36 cellular contexts compared by ENCODE assay signal in the genomic region with DNA sequence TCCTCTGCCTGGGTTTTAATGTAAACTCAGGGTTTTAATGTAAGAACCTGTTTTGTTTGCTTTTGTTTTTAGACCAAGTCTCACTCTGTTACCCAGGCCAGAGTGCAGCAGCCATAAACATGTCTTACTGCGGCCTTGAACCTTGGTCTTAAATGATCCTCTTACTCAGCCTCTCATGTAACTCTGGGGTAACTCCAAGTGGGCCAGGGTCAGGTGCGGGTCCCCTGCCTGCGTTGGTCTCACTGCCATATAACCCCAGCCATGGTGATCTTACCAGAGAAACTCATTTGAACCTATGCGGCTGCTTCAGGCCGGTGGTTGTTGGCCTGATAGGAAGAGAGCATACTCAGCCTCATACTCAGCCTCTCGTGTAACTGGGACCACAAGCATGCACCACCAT.
"Had no signal": no experiment of that assay in that cellular context is flagged by ENCODE, and none has a peak within 500 bp of the region (broad histone marks: within the 10 kb centered on the region; RNA-seq: fewer than 3 reads in every experiment).

No MANE protein-coding gene starts in this region.

- H3K4me2 ChIP-seq: KMS-11 had no signal

- H3K9ac ChIP-seq: KMS-11 had no signal

- H3K4me1 Mint-ChIP-seq: activated B cell treated with CpG ODN at 0.5 μM for 24 hours; activated naive CD4-positive, alpha-beta T cell treated with anti-CD3 and anti-CD28 coated beads, Interleukin-2, amount 10 ng/mL, durations not matched to agents 7 days and 5 days; activated naive CD8-positive, alpha-beta T cell treated with anti-CD3 and anti-CD28 coated beads, Interleukin-2, amount 50 U/mL, for 24 hours had no signal

- H3K4me3 Mint-ChIP-seq: activated B cell treated with CpG ODN at 0.5 μM for 24 hours; activated CD4-positive, alpha-beta memory T cell treated with anti-CD3 and anti-CD28 coated beads for 36 hours; activated naive CD4-positive, alpha-beta T cell treated with anti-CD3 and anti-CD28 coated beads, Interleukin-2, amount 10 ng/mL, durations not matched to agents 7 days and 5 days; activated naive CD8-positive, alpha-beta T cell; activated naive CD8-positive, alpha-beta T cell treated with anti-CD3 and anti-CD28 coated beads, Interleukin-2, amount 50 U/mL, for 24 hours; activated T-cell treated with anti-CD3 and anti-CD28 coated beads, Interleukin-2, amount 50 U/mL, for 4 hours; brain had no signal

- FAIRE-seq: bronchial epithelial cell, RCC 7860 had no signal

- DNase-seq: activated B cell treated with CpG ODN at 0.5 μM for 24 hours; activated CD4-positive, alpha-beta memory T cell treated with anti-CD3 and anti-CD28 coated beads for 36 hours; activated CD4-positive, alpha-beta T cell treated with anti-CD3 and anti-CD28 coated beads for 4 hours; activated CD4-positive, alpha-beta T cell treated with anti-CD3 and anti-CD28 coated beads, Interleukin-2, amount 50 U/mL, for 1 hour; activated CD4-positive, CD25-positive, alpha-beta regulatory T cell treated with anti-CD3 and anti-CD28 coated beads, Interleukin-2, amount 50 U/mL, for 72 hours; activated CD8-positive, alpha-beta memory T cell treated with anti-CD3 and anti-CD28 coated beads, Interleukin-2, amount 50 U/mL, for 4 hours; activated effector memory CD4-positive, alpha-beta T cell treated with Interleukin-2 at 50 U/mL for 16 hours; activated naive CD4-positive, alpha-beta T cell treated with anti-CD3 and anti-CD28 coated beads, Interleukin-2, amount 10 ng/mL, durations not matched to agents 7 days and 5 days; activated naive CD8-positive, alpha-beta T cell treated with anti-CD3 and anti-CD28 coated beads, Interleukin-2, amount 50 U/mL, for 24 hours; activated T-cell treated with anti-CD3 and anti-CD28 coated beads for 4 hours; activated T-cell treated with anti-CD3 and anti-CD28 coated beads, Interleukin-2, amount 50 U/mL, for 4 hours; MM.1S; MV-4-11; NCI-H1092; NCI-H1436 treated with DMSO at 0.1 percent for 48 hours; NCI-H187; NCI-H2029 treated with DMSO at 0.1 percent for 48 hours; NCI-H2107; NCI-H2171; NCI-H510A; NCI-H526; NCI-H748 treated with DMSO at 0.1 percent for 48 hours; NK-92 treated with Interleukin-12 subunit alpha and Interleukin-12 subunit beta, amount 100 ng/mL, for 24 hours; PC-3; SW 1271; T-helper 1 cell; T-helper 2 cell; T-helper 9 cell had no signal

- H3K27ac Mint-ChIP-seq: activated B cell treated with CpG ODN at 0.5 μM for 24 hours; activated CD4-positive, alpha-beta memory T cell treated with anti-CD3 and anti-CD28 coated beads for 36 hours; activated naive CD4-positive, alpha-beta T cell treated with anti-CD3 and anti-CD28 coated beads, Interleukin-2, amount 10 ng/mL, durations not matched to agents 7 days and 5 days; activated naive CD8-positive, alpha-beta T cell; activated naive CD8-positive, alpha-beta T cell treated with anti-CD3 and anti-CD28 coated beads, Interleukin-2, amount 50 U/mL, for 24 hours; brain had no signal

- H3K36me3 Mint-ChIP-seq: activated CD4-positive, alpha-beta memory T cell treated with anti-CD3 and anti-CD28 coated beads for 36 hours; activated naive CD4-positive, alpha-beta T cell treated with anti-CD3 and anti-CD28 coated beads, Interleukin-2, amount 10 ng/mL, durations not matched to agents 7 days and 5 days; activated naive CD8-positive, alpha-beta T cell had no signal

- H3K27me3 Mint-ChIP-seq: activated B cell treated with CpG ODN at 0.5 μM for 24 hours; activated naive CD4-positive, alpha-beta T cell treated with anti-CD3 and anti-CD28 coated beads, Interleukin-2, amount 10 ng/mL, durations not matched to agents 7 days and 5 days; activated naive CD8-positive, alpha-beta T cell; brain had no signal

- H3K9me3 Mint-ChIP-seq: activated B cell treated with CpG ODN at 0.5 μM for 24 hours; activated CD4-positive, alpha-beta memory T cell treated with anti-CD3 and anti-CD28 coated beads for 36 hours; activated naive CD4-positive, alpha-beta T cell treated with anti-CD3 and anti-CD28 coated beads, Interleukin-2, amount 10 ng/mL, durations not matched to agents 7 days and 5 days; activated naive CD8-positive, alpha-beta T cell treated with anti-CD3 and anti-CD28 coated beads, Interleukin-2, amount 50 U/mL, for 24 hours; activated T-cell treated with anti-CD3 and anti-CD28 coated beads, Interleukin-2, amount 50 U/mL, for 4 hours had no signal

- ATAC-seq: activated naive CD8-positive, alpha-beta T cell treated with anti-CD3 and anti-CD28 coated beads, Interleukin-2, amount 50 U/mL, for 24 hours; activated T-cell treated with anti-CD3 and anti-CD28 coated beads, Interleukin-2, amount 50 U/mL, for 4 hours; PC-3; Right ventricle myocardium inferior had no signal

- H3K27ac ChIP-seq: KMS-11, RWPE1, VCaP had no signal
